Comparison of ENCODE assay signal across 8 cellular contexts in the genomic region with DNA sequence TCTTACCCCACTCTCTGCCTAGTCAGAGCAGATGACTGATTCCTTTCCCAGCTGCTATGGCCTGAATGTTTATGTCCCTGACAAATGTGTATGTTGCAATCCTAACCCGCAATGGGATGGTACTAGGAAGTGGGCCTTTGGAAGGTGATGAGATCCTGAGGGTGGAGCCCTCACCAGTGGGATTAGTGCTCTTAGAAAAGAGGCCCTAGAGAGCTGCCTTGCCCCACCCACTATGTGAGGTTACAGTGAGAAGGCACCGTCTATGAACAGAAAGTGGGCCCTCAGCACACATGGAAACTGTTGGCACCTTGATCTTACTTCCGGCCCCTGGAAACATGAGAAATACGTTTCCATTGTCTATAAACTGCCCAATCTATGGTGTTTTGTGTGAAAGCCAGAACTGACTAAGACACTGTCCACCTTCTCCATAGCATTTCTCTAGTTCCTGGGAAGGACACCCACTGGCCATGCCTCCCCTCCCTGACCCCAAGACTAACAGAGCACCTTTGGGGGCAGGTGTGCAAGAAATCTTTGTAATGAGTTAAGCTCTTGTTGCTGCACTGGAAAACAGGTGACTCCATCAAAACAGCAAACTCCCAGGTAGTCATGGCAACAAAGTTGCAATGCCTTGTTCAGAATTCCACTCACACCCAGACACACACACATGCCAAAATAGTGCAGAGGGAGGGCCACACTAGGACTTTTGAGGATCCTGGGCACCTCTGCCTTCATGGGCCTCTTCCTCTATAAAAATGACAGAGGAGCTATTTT. TPM values are rescaled to one million over a fixed set of nuclear protein-coding genes. Genes with fewer than 3 reads are reported as not detected.
A peak's percentile ranks its signal among the peaks of the same experiment; 100 is the strongest.
DNase-seq lines count a peak whose midpoint lies in the region; ATAC-seq and TF ChIP-seq lines count a peak whose summit lies in the region.

No MANE protein-coding gene starts in this region.

- H3K4me1 Mint-ChIP-seq in endothelial cell (ENCODE audit: unreplicated experiment) (no peaks in the 10 kb centered on the region), endodermal cell (no peaks in the 10 kb centered on the region)

- H3K4me1 ChIP-seq in endodermal cell (ENCODE audit: control insufficient read depth, insufficient read depth, low read length) (no peaks in the 10 kb centered on the region), Karpas-422 (ENCODE audit: low read length) (no peaks in the 10 kb centered on the region)

- H3K36me3 Mint-ChIP-seq in endothelial cell (ENCODE audit: low read depth, unreplicated experiment) (peaks cover 4% of the 10 kb centered on the region), endodermal cell (ENCODE audit: low read depth) (no peaks in the 10 kb centered on the region)

- H3K27me3 Mint-ChIP-seq in endothelial cell (ENCODE audit: unreplicated experiment) (no peaks in the 10 kb centered on the region), endodermal cell (ENCODE audit: insufficient read depth) (no peaks in the 10 kb centered on the region)

- TF ChIP-seq CTCF in endothelial cell (IDR thresholded peaks at IDR 0.05; ENCODE audit: unreplicated experiment) (no peak), endodermal cell (conservative IDR thresholded peaks at IDR 0.05) (no peak)

- no peaks in the 10 kb centered on the region for H3K9me3 ChIP-seq in endodermal cell (ENCODE audit: control insufficient read depth, low read length)
- no peaks in the 10 kb centered on the region for H3K9me3 ChIP-seq in Karpas-422 (ENCODE audit: low read length)

- no peaks in the 10 kb centered on the region for H4K20me1 ChIP-seq in Karpas-422 (ENCODE audit: insufficient read depth, low read depth, low read length)

- no peak overlapping the region for H3K4me2 ChIP-seq in Karpas-422 (ENCODE audit: low read depth, low read length, poor library complexity, severe bottlenecking)

- H3K27ac ChIP-seq in endodermal cell (ENCODE audit: low read depth, low read length) (no peak overlapping the region), Karpas-422 (ENCODE audit: low read length) (no peak overlapping the region)

- H3K9ac ChIP-seq in endodermal cell (ENCODE audit: extremely low read depth, low read length, poor library complexity, severe bottlenecking) (no peak overlapping the region), Karpas-422 (ENCODE audit: low read length) (no peak overlapping the region)

- H3K27me3 ChIP-seq in endodermal cell (ENCODE audit: control insufficient read depth, insufficient read depth, low read length, poor library complexity, severe bottlenecking) (no peaks in the 10 kb centered on the region), Karpas-422 (ENCODE audit: low read length) (no peaks in the 10 kb centered on the region)

- H3K9me3 Mint-ChIP-seq in endothelial cell (ENCODE audit: unreplicated experiment) (no peaks in the 10 kb centered on the region), endodermal cell (no peaks in the 10 kb centered on the region)

- no peaks in the 10 kb centered on the region for H3K36me3 ChIP-seq in endodermal cell (ENCODE audit: control insufficient read depth, insufficient read depth, low read length)
- H3K36me3 ChIP-seq in Karpas-422 (ENCODE audit: insufficient read depth, low read length) = no peaks in the 10 kb centered on the region

- H2AFZ ChIP-seq in Karpas-422 (ENCODE audit: low read length) = no peak overlapping the region

- no peaks in the 10 kb centered on the region for H3K79me2 ChIP-seq in Karpas-422 (ENCODE audit: low read length)

- WGBS in endodermal cell (ENCODE audit: insufficient coverage in 1 of 2, insufficient read length in 1 of 2), 2 experiments = 82 to 85% methylated on average over 4 of the region's 4 CpGs

- DNase-seq in DMS53 (lab: John Stamatoyannopoulos, UW) (peak; percentile 89), SW480 (ENCODE audit: low spot score) (peak; percentile 98), endothelial cell (ENCODE audit: low spot score) (no peak), DMS153 (lab: John Stamatoyannopoulos, UW) (no peak), endodermal cell (no peak), Karpas-422 (no peak)
- DNase-seq in stimulated activated CD8-positive, alpha-beta memory T cell treated with anti-CD3 and anti-CD28 coated beads, Interleukin-12 subunit alpha, Interleukin-12 subunit beta, amount 100 ng/mL, for 1 hour (ENCODE audit: low read depth) = peak; percentile 20

- H3K27ac Mint-ChIP-seq in endothelial cell (ENCODE audit: unreplicated experiment) = peak overlapping the region; percentile 52
- H3K27ac Mint-ChIP-seq in endodermal cell = no peak overlapping the region

- no peaks in the 10 kb centered on the region for H3K9me2 ChIP-seq in Karpas-422 (replicated peaks; ENCODE audit: insufficient read depth, low read length)

- peak; percentile 57 for ATAC-seq in HG02870 (IDR thresholded peaks at IDR 0.05; ENCODE audit: unreplicated experiment)

- no peak overlapping the region for H3K4me3 Mint-ChIP-seq in endothelial cell (ENCODE audit: unreplicated experiment)
- no peak overlapping the region for H3K4me3 Mint-ChIP-seq in endodermal cell

- H3K4me3 ChIP-seq in endodermal cell (ENCODE audit: low read length) (no peak overlapping the region), Karpas-422 (ENCODE audit: low read length) (no peak overlapping the region)

RNA-seq across cellular contexts. Expression of a gene that starts 16.2 kb away (rescaled TPM):
- total RNA-seq in endothelial cell (ENCODE audit: unreplicated experiment) = 0.36 TPM
- total RNA-seq in endodermal cell = under 1 TPM; 0.15 to 0.27 TPM
- 0.36 TPM for polyA plus RNA-seq in endodermal cell (2013, experiment 1 of 2)
- 0.17 TPM for polyA plus RNA-seq in endodermal cell (2013, experiment 2 of 2)
- total RNA-seq in Karpas-422 (2014; rRNA removed; shearing (Covaris generic); ENCODE audit: low replicate concordance) = 0.11 and 0.22 TPM in 2 replicates

RNA-seq across cellular contexts. Expression of a gene that starts 53.7 kb away (rescaled TPM):
- total RNA-seq in endothelial cell (ENCODE audit: unreplicated experiment) = 43.7 TPM
- total RNA-seq in endodermal cell = 10 to 100 TPM; 20.1 to 21.9 TPM
- 34.6 TPM for polyA plus RNA-seq in endodermal cell (2013, experiment 1 of 2)
- 35.2 TPM for polyA plus RNA-seq in endodermal cell (2013, experiment 2 of 2)
- total RNA-seq in Karpas-422 (2014; rRNA removed; shearing (Covaris generic); ENCODE audit: low replicate concordance) = 30.4 and 48.0 TPM in 2 replicates

Comparison
In these comparisons a context has a peak if more than half of its experiments do, and no peak if none do; other contexts are left out.
1. DNase-seq: peak in DMS53 (single experiment), SW480 (single experiment) and stimulated activated CD8-positive, alpha-beta memory T cell treated with anti-CD3 and anti-CD28 coated beads, Interleukin-12 subunit alpha, Interleukin-12 subunit beta, amount 100 ng/mL, for 1 hour (single experiment); none in endothelial cell (single experiment), DMS153 (single experiment), endodermal cell (single experiment) and Karpas-422 (single experiment).